In genomic region chr9:129375845-129376244, GRCh38 we compare ENCODE assay signal across 37 cellular contexts.
DNase-seq lines count a peak whose midpoint lies in the region; ATAC-seq, FAIRE-seq and TF ChIP-seq lines count a peak whose summit lies in the region.
"Had no signal": no experiment of that assay in that cellular context is flagged by ENCODE, and none has a peak within 500 bp of the region (broad histone marks: within the 10 kb centered on the region; RNA-seq: fewer than 3 reads in every experiment).

No MANE protein-coding gene starts in this region.

- no peak for DNase-seq in activated T-cell treated with anti-CD3 and anti-CD28 coated beads, Interleukin-2, amount 50 U/mL, for 72 hours
- DNase-seq in activated T-cell treated with anti-CD3 and anti-CD28 coated beads for 4 hours: no peak
- DNase-seq in GM12878 (ENCODE audit: low read depth, low spot score): no peak
- DNase-seq in K562 (ENCODE audit: extremely low read depth in 1 of 4, low spot score in 3 of 4): no peak
- peak; percentile 50 for DNase-seq in osteoblast (ENCODE audit: insufficient read length, low spot score, missing footprints)
- no peak for DNase-seq in A172 (ENCODE audit: low spot score)
- DNase-seq in suprapubic skin (ENCODE audit: low spot score in 2 of 2): no peak
- DNase-seq in activated CD4-positive, alpha-beta T cell treated with anti-CD3 and anti-CD28 coated beads for 48 hours: no peak
- DNase-seq: 8988T; ACHN; AML-193; BE2C; C1 segment of cervical spinal cord; Caco-2; Calu3; CD4-positive, alpha-beta memory T cell; CD4-positive, alpha-beta T cell; CD4-positive, CD25-positive, alpha-beta regulatory T cell; CD8-positive, alpha-beta memory T cell; CD8-positive, alpha-beta T cell; COR-L47; DMS 273 treated with DMSO at 0.1 percent for 48 hours; DMS153; DMS53; DMS79; DMS79 treated with DMSO at 0.1 percent for 48 hours; DND-41; EL had no signal

- H2AFZ ChIP-seq in GM12878 (ENCODE audit: control insufficient read depth, low read depth, low read length): no peak overlapping the region
- H2AFZ ChIP-seq in K562 (ENCODE audit: low read depth, low read length): no peak overlapping the region
- no peak overlapping the region for H2AFZ ChIP-seq in osteoblast (ENCODE audit: low read length)

- BruUV-seq in GM12878 (replicated peaks; lab: Mats Ljungman, UMichigan) (no TSS peak), K562 (replicated peaks; lab: Mats Ljungman, UMichigan) (no TSS peak)

- peaks cover 0 to 1% of the 10 kb centered on the region in 2 donors for H3K36me3 Mint-ChIP-seq in activated T-cell treated with anti-CD3 and anti-CD28 coated beads, Interleukin-2, amount 50 U/mL, for 72 hours (ENCODE audit: insufficient read depth in 2 of 2)
- H3K36me3 Mint-ChIP-seq: CD14-positive monocyte; CD4-positive, alpha-beta memory T cell; CD4-positive, CD25-positive, alpha-beta regulatory T cell; CD8-positive, alpha-beta memory T cell; CD8-positive, alpha-beta T cell had no signal

- SMC1A ChIA-PET in GM12878 (lab: Charles Lee; ENCODE audit: uncharacterized antibody, unreplicated experiment): no interaction called here

- no peaks in the 10 kb centered on the region for H3K4me1 ChIP-seq in GM12878 (ENCODE audit: control insufficient read depth, insufficient read depth, low read length)
- peaks cover 0 to 4% of the 10 kb centered on the region in 2 experiments; a peak in 1 of 5 replicates for H3K4me1 ChIP-seq in K562 (replicated peaks in 1 of 2; ENCODE audit: control insufficient read depth in 2 of 2, insufficient read depth in 2 of 2, low read length in 2 of 2)
- no peaks in the 10 kb centered on the region for H3K4me1 ChIP-seq in osteoblast (ENCODE audit: insufficient read depth, low read length)
- no peaks in the 10 kb centered on the region for H3K4me1 ChIP-seq in suprapubic skin
- H3K4me1 ChIP-seq: A549, BE2C, Caco-2 had no signal

- H3K27me3 ChIP-seq in GM12878 (replicated peaks in 1 of 2; ENCODE audit: control insufficient read depth in 2 of 2, insufficient read depth in 2 of 2, low read length in 1 of 2) (no peaks in the 10 kb centered on the region; a peak in 3 of 4 replicates), K562 (ENCODE audit: control insufficient read depth in 2 of 2, insufficient read depth in 2 of 2, low read length in 2 of 2) (peaks cover 7 to 24% of the 10 kb centered on the region in 2 experiments), osteoblast (ENCODE audit: insufficient read depth, low read length) (no peaks in the 10 kb centered on the region), suprapubic skin (no peaks in the 10 kb centered on the region)
- H3K27me3 ChIP-seq: BE2C had no signal

- RAD21 ChIA-PET in GM12878 (lab: Charles Lee; ENCODE audit: unreplicated experiment): no interaction called here

- TF ChIP-seq CTCF in GM12878 (IDR thresholded peaks at IDR 0.05 in 2 of 3, conservative IDR thresholded peaks at IDR 0.05 in 1 of 3; ENCODE audit: control insufficient read depth in 2 of 3, extremely low read depth in 1 of 3, insufficient read depth in 1 of 3, low read depth in 3 of 3, low read length in 3 of 3) (no peak), K562 (IDR thresholded peaks at IDR 0.05 in 2 of 3, conservative IDR thresholded peaks at IDR 0.05 in 1 of 3; ENCODE audit: insufficient read depth in 2 of 3, low read depth in 1 of 3, low read length in 3 of 3) (no peak), osteoblast (IDR thresholded peaks at IDR 0.05; ENCODE audit: extremely low read depth, low read depth, low read length) (no peak), suprapubic skin (IDR thresholded peaks at IDR 0.05) (no peak)

- 35% methylated on average over 5 of the region's 5 CpGs for WGBS in GM12878 (ENCODE audit: insufficient coverage, insufficient replicate concordance, low lambda C conversion rate, missing lambda C conversion rate)
- WGBS in K562 (ENCODE audit: insufficient coverage, low coverage, missing lambda C conversion rate): 27% methylated on average over 5 of the region's 5 CpGs
- 87% methylated on average over 5 of the region's 5 CpGs for WGBS in suprapubic skin

- FAIRE-seq in GM12878 (lab: Jason Lieb, UNC): no peak
- FAIRE-seq in K562 (lab: Jason Lieb, UNC): no peak
- FAIRE-seq: A204.1, A549, D721Med had no signal

- H3K9me3 ChIP-seq in GM12878 (replicated peaks; ENCODE audit: control insufficient read depth, insufficient read depth, low read length) (no peaks in the 10 kb centered on the region; the same call in 2 of the 3 replicates), K562 (replicated peaks; ENCODE audit: control insufficient read depth, insufficient read depth, low read depth, low read length) (no peaks in the 10 kb centered on the region), osteoblast (ENCODE audit: low read depth, low read length) (no peaks in the 10 kb centered on the region), suprapubic skin (no peaks in the 10 kb centered on the region)
- H3K9me3 ChIP-seq: BE2C had no signal

- no peaks in the 10 kb centered on the region for H3K9me1 ChIP-seq in K562 (ENCODE audit: control insufficient read depth, insufficient read depth, low read length)

- H3K4me3 Mint-ChIP-seq in activated T-cell treated with anti-CD3 and anti-CD28 coated beads, Interleukin-2, amount 50 U/mL, for 72 hours: no peak overlapping the region
- H3K4me3 Mint-ChIP-seq: B cell; CD14-positive monocyte; CD4-positive, alpha-beta memory T cell; CD4-positive, alpha-beta T cell; CD4-positive, CD25-positive, alpha-beta regulatory T cell; CD8-positive, alpha-beta memory T cell; CD8-positive, alpha-beta T cell had no signal

- intact Hi-C loops in GM12878 (cut with micrococcal nuclease; ENCODE audit: unreplicated experiment) (no loop called here), K562 (cut with micrococcal nuclease) (no loop called here)

- no peaks in the 10 kb centered on the region for H3K36me3 ChIP-seq in GM12878 (ENCODE audit: control insufficient read depth in 2 of 2, insufficient read depth in 2 of 2, low read length in 1 of 2)
- no peaks in the 10 kb centered on the region for H3K36me3 ChIP-seq in K562 (ENCODE audit: control insufficient read depth, insufficient read depth, low read length)
- no peaks in the 10 kb centered on the region for H3K36me3 ChIP-seq in osteoblast (ENCODE audit: insufficient read depth, low read length)
- H3K36me3 ChIP-seq in suprapubic skin: no peaks in the 10 kb centered on the region
- H3K36me3 ChIP-seq: BE2C; BLaER1; BLaER1 treated with 17β-estradiol and CSF1 and Interleukin-3, amounts not matched to agents 10 nM and 100 nM had no signal

- TF ChIP-seq EP300 in GM12878 (IDR thresholded peaks at IDR 0.05; ENCODE audit: borderline replicate concordance in 1 of 2, control insufficient read depth in 1 of 2, low read depth in 2 of 2, low read length in 2 of 2) (no peak), K562 (IDR thresholded peaks at IDR 0.05; ENCODE audit: low read length) (no peak), suprapubic skin (IDR thresholded peaks at IDR 0.05) (no peak)

- no peaks in the 10 kb centered on the region for H3K79me2 ChIP-seq in GM12878 (ENCODE audit: control insufficient read depth, insufficient read depth, low read length)
- H3K79me2 ChIP-seq in K562 (ENCODE audit: control insufficient read depth, insufficient read depth, low read length): no peaks in the 10 kb centered on the region
- no peaks in the 10 kb centered on the region for H3K79me2 ChIP-seq in osteoblast (ENCODE audit: insufficient read depth, low read length)

- TF ChIP-seq RAD21 in GM12878 (IDR thresholded peaks at IDR 0.05; ENCODE audit: insufficient read depth, low read depth, low read length) (no peak), K562 (CRISPR knock-in tag; conservative IDR thresholded peaks at IDR 0.05 in 1 of 2, IDR thresholded peaks at IDR 0.05 in 1 of 2) (no peak)

- ATAC-seq in activated T-cell treated with anti-CD3 and anti-CD28 coated beads, Interleukin-2, amount 50 U/mL, for 72 hours (replicated peaks in 1 of 2): no peak
- ATAC-seq in GM12878 (no peak), K562 (no peak)
- ATAC-seq: A549; CD8-positive, alpha-beta T cell had no signal

- no peak for TF ChIP-seq POLR2A in GM12878 (IDR thresholded peaks at IDR 0.05; ENCODE audit: low read depth, low read length)
- TF ChIP-seq POLR2A in K562 (conservative IDR thresholded peaks at IDR 0.05): no peak
- no peak for TF ChIP-seq POLR2A in suprapubic skin (IDR thresholded peaks at IDR 0.05)

- H3K4me2 ChIP-seq in GM12878 (ENCODE audit: control insufficient read depth, insufficient read depth) (no peak overlapping the region), K562 (ENCODE audit: insufficient read depth, low read length) (no peak overlapping the region), osteoblast (ENCODE audit: insufficient read depth, low read length) (no peak overlapping the region)
- H3K4me2 ChIP-seq: A549; BLaER1; BLaER1 treated with 17β-estradiol and CSF1 and Interleukin-3, amounts not matched to agents 10 nM and 100 nM had no signal

- no peaks in the 10 kb centered on the region for H3K27me3 Mint-ChIP-seq in activated T-cell treated with anti-CD3 and anti-CD28 coated beads, Interleukin-2, amount 50 U/mL, for 72 hours (ENCODE audit: low read depth)
- H3K27me3 Mint-ChIP-seq: CD4-positive, alpha-beta memory T cell; CD4-positive, alpha-beta T cell; CD8-positive, alpha-beta memory T cell had no signal

- no peaks in the 10 kb centered on the region for H3K4me1 Mint-ChIP-seq in activated T-cell treated with anti-CD3 and anti-CD28 coated beads, Interleukin-2, amount 50 U/mL, for 72 hours (ENCODE audit: low read depth)
- H3K4me1 Mint-ChIP-seq: B cell; CD4-positive, alpha-beta memory T cell; CD4-positive, CD25-positive, alpha-beta regulatory T cell; CD8-positive, alpha-beta memory T cell had no signal

- POLR2A ChIA-PET in GM12878 (lab: Charles Lee): no interaction called here
- POLR2A ChIA-PET in K562 (lab: Yijun Ruan, JAX): interaction anchor here (0.9 kb wide), 1 partner anchor 15 kb away, joined by 3 read pairs; no protein-coding TSS in a partner anchor

- H3K9me3 Mint-ChIP-seq in activated T-cell treated with anti-CD3 and anti-CD28 coated beads, Interleukin-2, amount 50 U/mL, for 72 hours: no peaks in the 10 kb centered on the region
- H3K9me3 Mint-ChIP-seq: CD4-positive, alpha-beta memory T cell; CD4-positive, alpha-beta T cell; CD4-positive, CD25-positive, alpha-beta regulatory T cell; CD8-positive, alpha-beta memory T cell; CD8-positive, alpha-beta T cell had no signal

- H3K27ac ChIP-seq in GM12878 (ENCODE audit: control insufficient read depth, insufficient read depth) (no peak overlapping the region), K562 (ENCODE audit: extremely low read depth, low read depth, low read length) (no peak overlapping the region), osteoblast (ENCODE audit: low read depth, low read length) (no peak overlapping the region), suprapubic skin (no peak overlapping the region)
- H3K27ac ChIP-seq: 22Rv1; A549; BLaER1; BLaER1 treated with 17β-estradiol and CSF1 and Interleukin-3, amounts not matched to agents 10 nM and 100 nM; C4-2B had no signal

- CTCF ChIA-PET in GM12878 (lab: Yijun Ruan, JAX): interaction anchor here (1.2 kb wide), 1 partner anchor 244 kb away, joined by 4 read pairs; no protein-coding TSS in a partner anchor
- CTCF ChIA-PET in K562 (lab: Yijun Ruan, JAX; ENCODE audit: low intra/inter-chr PET ratio): no interaction called here

- H3K9ac ChIP-seq in GM12878 (ENCODE audit: control insufficient read depth, insufficient read depth, low read length): no peak overlapping the region
- no peak overlapping the region for H3K9ac ChIP-seq in K562 (ENCODE audit: insufficient read depth in 1 of 2, low read depth in 2 of 2, low read length in 2 of 2)
- H3K9ac ChIP-seq: BLaER1; BLaER1 treated with 17β-estradiol and CSF1 and Interleukin-3, amounts not matched to agents 10 nM and 100 nM had no signal

- peak overlapping the region; percentile 33 for H3K27ac Mint-ChIP-seq in activated T-cell treated with anti-CD3 and anti-CD28 coated beads, Interleukin-2, amount 50 U/mL, for 72 hours
- H3K27ac Mint-ChIP-seq: B cell; CD14-positive monocyte; CD4-positive, alpha-beta memory T cell; CD4-positive, alpha-beta T cell; CD8-positive, alpha-beta T cell had no signal

- in situ Hi-C loops in GM12878 (cut with MboI) (no loop called here), K562 (cut with MboI) (no loop called here)

- H4K20me1 ChIP-seq in GM12878 (ENCODE audit: control insufficient read depth, insufficient read depth) (no peaks in the 10 kb centered on the region), K562 (replicated peaks; ENCODE audit: control insufficient read depth, insufficient read depth, low read length) (no peaks in the 10 kb centered on the region), osteoblast (ENCODE audit: insufficient read depth, low read length) (no peaks in the 10 kb centered on the region)
- H4K20me1 ChIP-seq: BLaER1; BLaER1 treated with 17β-estradiol and CSF1 and Interleukin-3, amounts not matched to agents 10 nM and 100 nM had no signal

- H3K4me3 ChIP-seq in GM12878 (no peak overlapping the region), K562 (no peak overlapping the region), osteoblast (ENCODE audit: insufficient read depth, low read length) (no peak overlapping the region), suprapubic skin (no peak overlapping the region)
- H3K4me3 ChIP-seq: A549; BLaER1; BLaER1 treated with 17β-estradiol and CSF1 and Interleukin-3, amounts not matched to agents 10 nM and 100 nM had no signal
